ENCODE assay signal across 8 cellular contexts in genomic region chr2:199851499-199851816, GRCh38. TPM values are rescaled to one million over a fixed set of nuclear protein-coding genes. Genes with fewer than 3 reads are reported as not detected.
A peak's percentile ranks its signal among the peaks of the same experiment; 100 is the strongest.
DNase-seq lines count a peak whose midpoint lies in the region; ATAC-seq and TF ChIP-seq lines count a peak whose summit lies in the region.

No MANE protein-coding gene starts in this region.

- peak overlapping the region; percentile 99 for H3K27ac Mint-ChIP-seq in dendritic cell treated with granulocyte-macrophage colony-stimulating factor and Interleukin-4, amounts not matched to agents 40 ng/mL and 50 ng/mL, for 4 days
- H3K27ac Mint-ChIP-seq in natural killer cell treated with Interleukin-12 subunit alpha and Interleukin-12 subunit beta and Interleukin-15 and Interleukin-18, amount 100 ng/mL, for 72 hours: peak overlapping the region; percentile 76 to 82

- no peaks in the 10 kb centered on the region; the same call in 1 of the 2 replicates for H3K4me1 ChIP-seq in BLaER1

- no peak for DNase-seq in natural killer cell treated with Interleukin-12 subunit alpha and Interleukin-12 subunit beta and Interleukin-15 and Interleukin-18, amount 100 ng/mL, for 72 hours (ENCODE audit: low spot score)
- DNase-seq in D341Med (ENCODE audit: low spot score) (no peak), NAMALWA (ENCODE audit: low spot score) (no peak)

- peak; percentile 5; the same call in 1 of the 2 replicates for TF ChIP-seq CTCF in LNCAP (IDR thresholded peaks at IDR 0.05)

- no peaks in the 10 kb centered on the region for H3K27me3 Mint-ChIP-seq in dendritic cell treated with granulocyte-macrophage colony-stimulating factor and Interleukin-4, amounts not matched to agents 40 ng/mL and 50 ng/mL, for 4 days
- peaks cover 0 to 7% of the 10 kb centered on the region in 2 donors for H3K27me3 Mint-ChIP-seq in natural killer cell treated with Interleukin-12 subunit alpha and Interleukin-12 subunit beta and Interleukin-15 and Interleukin-18, amount 100 ng/mL, for 72 hours

- H3K4me2 ChIP-seq in BLaER1: peak overlapping the region; percentile 94

- 0 out of 2 replicates have a peak, but pooled peaks cover 3% of the 10 kb centered on the region for H3K27me3 ChIP-seq in BLaER1

- H3K4me1 Mint-ChIP-seq in dendritic cell treated with granulocyte-macrophage colony-stimulating factor and Interleukin-4, amounts not matched to agents 40 ng/mL and 50 ng/mL, for 4 days (ENCODE audit: low read depth): peaks cover 5% of the 10 kb centered on the region
- H3K4me1 Mint-ChIP-seq in natural killer cell treated with Interleukin-12 subunit alpha and Interleukin-12 subunit beta and Interleukin-15 and Interleukin-18, amount 100 ng/mL, for 72 hours (ENCODE audit: low read depth in 2 of 2): peaks cover 5 to 6% of the 10 kb centered on the region in 2 donors

- H3K27ac ChIP-seq in BLaER1: peak overlapping the region; percentile 81

- no peaks in the 10 kb centered on the region for H3K9me3 ChIP-seq in BLaER1

- H3K9ac ChIP-seq in BLaER1: peak overlapping the region; percentile 84

- H4K20me1 ChIP-seq in BLaER1: no peaks in the 10 kb centered on the region

- peaks cover 19% of the 10 kb centered on the region for H3K36me3 Mint-ChIP-seq in dendritic cell treated with granulocyte-macrophage colony-stimulating factor and Interleukin-4, amounts not matched to agents 40 ng/mL and 50 ng/mL, for 4 days (ENCODE audit: low read depth)
- no peaks in the 10 kb centered on the region for H3K36me3 Mint-ChIP-seq in natural killer cell treated with Interleukin-12 subunit alpha and Interleukin-12 subunit beta and Interleukin-15 and Interleukin-18, amount 100 ng/mL, for 72 hours

- H3K36me3 ChIP-seq in BLaER1: no peaks in the 10 kb centered on the region

- no peak for ATAC-seq in natural killer cell treated with Interleukin-12 subunit alpha and Interleukin-12 subunit beta and Interleukin-15 and Interleukin-18, amount 100 ng/mL, for 72 hours
- ATAC-seq in GM21786 (IDR thresholded peaks at IDR 0.05; ENCODE audit: unreplicated experiment): no peak
- ATAC-seq in GM18520 (IDR thresholded peaks at IDR 0.05; ENCODE audit: unreplicated experiment): no peak

- H3K4me3 Mint-ChIP-seq in dendritic cell treated with granulocyte-macrophage colony-stimulating factor and Interleukin-4, amounts not matched to agents 40 ng/mL and 50 ng/mL, for 4 days: peak overlapping the region; percentile 84
- peak overlapping the region; percentile 96 for H3K4me3 Mint-ChIP-seq in natural killer cell treated with Interleukin-12 subunit alpha and Interleukin-12 subunit beta and Interleukin-15 and Interleukin-18, amount 100 ng/mL, for 72 hours

- intact Hi-C loops in dendritic cell treated with granulocyte-macrophage colony-stimulating factor and Interleukin-4, amounts not matched to agents 40 ng/mL and 50 ng/mL, for 4 days (cut with micrococcal nuclease): loop anchor here (2.0 to 10.0 kb wide), 2 partner anchors 59 to 397 kb away; partner anchors contain the start of genes C2orf69 and SATB2

- H3K9me3 Mint-ChIP-seq in dendritic cell treated with granulocyte-macrophage colony-stimulating factor and Interleukin-4, amounts not matched to agents 40 ng/mL and 50 ng/mL, for 4 days: peaks cover 3% of the 10 kb centered on the region
- no peaks in the 10 kb centered on the region for H3K9me3 Mint-ChIP-seq in natural killer cell treated with Interleukin-12 subunit alpha and Interleukin-12 subunit beta and Interleukin-15 and Interleukin-18, amount 100 ng/mL, for 72 hours

- H3K4me3 ChIP-seq in BLaER1: peak overlapping the region; percentile 83

RNA-seq across cellular contexts. Expression of gene FTCDNL1, which starts 0.5 kb away (rescaled TPM):
- 1 to 10 TPM in 1 of 2 donors, under 1 TPM in 1; 0.48 to 2.2 TPM for total RNA-seq in natural killer cell treated with Interleukin-12 subunit alpha and Interleukin-12 subunit beta and Interleukin-15 and Interleukin-18, amount 100 ng/mL, for 72 hours

RNA-seq across cellular contexts. Expression of gene C2orf69, which starts 59.6 kb away (rescaled TPM):
- 10 to 100 TPM; 13.5 to 22.1 TPM for total RNA-seq in natural killer cell treated with Interleukin-12 subunit alpha and Interleukin-12 subunit beta and Interleukin-15 and Interleukin-18, amount 100 ng/mL, for 72 hours
